ENCODE assay signal across 2 cellular contexts in genomic region chr6:335572-335971, GRCh38.
A peak's percentile ranks its signal among the peaks of the same experiment; 100 is the strongest.
TF ChIP-seq lines count a peak whose summit lies in the region.

No MANE protein-coding gene starts in this region.

TF ChIP-seq in HepG2, 621 proteins besides CTCF, POLR2A, EP300 and RAD21 (continued from another document):
- TF ChIP-seq, protein P1, sequence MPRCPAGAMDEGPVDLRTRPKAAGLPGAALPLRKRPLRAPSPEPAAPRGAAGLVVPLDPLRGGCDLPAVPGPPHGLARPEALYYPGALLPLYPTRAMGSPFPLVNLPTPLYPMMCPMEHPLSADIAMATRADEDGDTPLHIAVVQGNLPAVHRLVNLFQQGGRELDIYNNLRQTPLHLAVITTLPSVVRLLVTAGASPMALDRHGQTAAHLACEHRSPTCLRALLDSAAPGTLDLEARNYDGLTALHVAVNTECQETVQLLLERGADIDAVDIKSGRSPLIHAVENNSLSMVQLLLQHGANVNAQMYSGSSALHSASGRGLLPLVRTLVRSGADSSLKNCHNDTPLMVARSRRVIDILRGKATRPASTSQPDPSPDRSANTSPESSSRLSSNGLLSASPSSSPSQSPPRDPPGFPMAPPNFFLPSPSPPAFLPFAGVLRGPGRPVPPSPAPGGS (CRISPR knock-in tag; IDR thresholded peaks at IDR 0.05) = no peak
- TF ChIP-seq ZNF776 (CRISPR knock-in tag; IDR thresholded peaks at IDR 0.05) = no peak
- no peak for TF ChIP-seq EZH2 (conservative IDR thresholded peaks at IDR 0.05; ENCODE audit: low read depth, low read length)
- TF ChIP-seq, protein P2, sequence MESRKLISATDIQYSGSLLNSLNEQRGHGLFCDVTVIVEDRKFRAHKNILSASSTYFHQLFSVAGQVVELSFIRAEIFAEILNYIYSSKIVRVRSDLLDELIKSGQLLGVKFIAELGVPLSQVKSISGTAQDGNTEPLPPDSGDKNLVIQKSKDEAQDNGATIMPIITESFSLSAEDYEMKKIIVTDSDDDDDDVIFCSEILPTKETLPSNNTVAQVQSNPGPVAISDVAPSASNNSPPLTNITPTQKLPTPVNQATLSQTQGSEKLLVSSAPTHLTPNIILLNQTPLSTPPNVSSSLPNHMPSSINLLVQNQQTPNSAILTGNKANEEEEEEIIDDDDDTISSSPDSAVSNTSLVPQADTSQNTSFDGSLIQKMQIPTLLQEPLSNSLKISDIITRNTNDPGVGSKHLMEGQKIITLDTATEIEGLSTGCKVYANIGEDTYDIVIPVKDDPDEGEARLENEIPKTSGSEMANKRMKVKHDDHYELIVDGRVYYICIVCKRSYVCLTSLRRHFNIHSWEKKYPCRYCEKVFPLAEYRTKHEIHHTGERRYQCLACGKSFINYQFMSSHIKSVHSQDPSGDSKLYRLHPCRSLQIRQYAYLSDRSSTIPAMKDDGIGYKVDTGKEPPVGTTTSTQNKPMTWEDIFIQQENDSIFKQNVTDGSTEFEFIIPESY (CRISPR knock-in tag; IDR thresholded peaks at IDR 0.05) = peak; percentile 64; the same call in 1 of the 2 replicates

TF ChIP-seq in SK-N-SH treated with all-trans-retinoic acid at 6 μM for 48 hours, 23 proteins besides CTCF, POLR2A, EP300 and RAD21:
- no peak for TF ChIP-seq ISL1 (CRISPR knock-in tag; IDR thresholded peaks at IDR 0.05)
- TF ChIP-seq BACH2 (CRISPR knock-in tag; IDR thresholded peaks at IDR 0.05; ENCODE audit: borderline replicate concordance) = no peak
- no peak for TF ChIP-seq ZFP30 (CRISPR knock-in tag; IDR thresholded peaks at IDR 0.05)
- no peak for TF ChIP-seq CREB5 (CRISPR knock-in tag; IDR thresholded peaks at IDR 0.05; ENCODE audit: low read depth)
- no peak for TF ChIP-seq ZNF565 (CRISPR knock-in tag; conservative IDR thresholded peaks at IDR 0.05; ENCODE audit: low read depth)
- TF ChIP-seq, protein P3, sequence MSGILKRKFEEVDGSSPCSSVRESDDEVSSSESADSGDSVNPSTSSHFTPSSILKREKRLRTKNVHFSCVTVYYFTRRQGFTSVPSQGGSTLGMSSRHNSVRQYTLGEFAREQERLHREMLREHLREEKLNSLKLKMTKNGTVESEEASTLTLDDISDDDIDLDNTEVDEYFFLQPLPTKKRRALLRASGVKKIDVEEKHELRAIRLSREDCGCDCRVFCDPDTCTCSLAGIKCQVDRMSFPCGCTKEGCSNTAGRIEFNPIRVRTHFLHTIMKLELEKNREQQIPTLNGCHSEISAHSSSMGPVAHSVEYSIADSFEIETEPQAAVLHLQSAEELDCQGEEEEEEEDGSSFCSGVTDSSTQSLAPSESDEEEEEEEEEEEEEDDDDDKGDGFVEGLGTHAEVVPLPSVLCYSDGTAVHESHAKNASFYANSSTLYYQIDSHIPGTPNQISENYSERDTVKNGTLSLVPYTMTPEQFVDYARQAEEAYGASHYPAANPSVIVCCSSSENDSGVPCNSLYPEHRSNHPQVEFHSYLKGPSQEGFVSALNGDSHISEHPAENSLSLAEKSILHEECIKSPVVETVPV (CRISPR knock-in tag; IDR thresholded peaks at IDR 0.05) = no peak
- no peak for TF ChIP-seq OSR1 (CRISPR knock-in tag; IDR thresholded peaks at IDR 0.05)
- TF ChIP-seq ZNF8 (CRISPR knock-in tag; IDR thresholded peaks at IDR 0.05) = no peak
- no peak for TF ChIP-seq GLIS3 (CRISPR knock-in tag; IDR thresholded peaks at IDR 0.05)
- no peak for TF ChIP-seq ZNF70 (CRISPR knock-in tag; IDR thresholded peaks at IDR 0.05)
- TF ChIP-seq ZC3H10 (CRISPR knock-in tag; IDR thresholded peaks at IDR 0.05) = no peak
TF ChIP-seq in SK-N-SH treated with all-trans-retinoic acid at 6 μM for 48 hours: peak in this region for 0.
